ENCODE assay signal across 2 cellular contexts in genomic region chr7:54188843-54189242, GRCh38.
TF ChIP-seq lines count a peak whose summit lies in the region.

No MANE protein-coding gene starts in this region.

TF ChIP-seq in GM23338, 12 proteins besides CTCF, POLR2A, EP300 and RAD21:
- TF ChIP-seq ETS1 (IDR thresholded peaks at IDR 0.05): no peak
- no peak for TF ChIP-seq NANOG (IDR thresholded peaks at IDR 0.05; ENCODE audit: borderline replicate concordance)
- TF ChIP-seq ZNF462 (CRISPR knock-in tag; IDR thresholded peaks at IDR 0.05): no peak
- no peak for TF ChIP-seq EZH2 (IDR thresholded peaks at IDR 0.05; ENCODE audit: low read depth, unreplicated experiment)
- no peak for TF ChIP-seq EZH2phosphoT487 (IDR thresholded peaks at IDR 0.05; ENCODE audit: unreplicated experiment)

TF ChIP-seq in H1, 55 proteins besides CTCF, POLR2A, EP300 and RAD21:
- TF ChIP-seq CHD1 (IDR thresholded peaks at IDR 0.05; ENCODE audit: low read depth, low read length): no peak
- no peak for TF ChIP-seq SIRT6 (IDR thresholded peaks at IDR 0.05; ENCODE audit: low read length)
- no peak for TF ChIP-seq CHD7 (IDR thresholded peaks at IDR 0.05; ENCODE audit: insufficient replicate concordance, low read length)
- TF ChIP-seq SRF (IDR thresholded peaks at IDR 0.05; ENCODE audit: low read depth, low read length): no peak
- no peak for TF ChIP-seq TBP (IDR thresholded peaks at IDR 0.05; ENCODE audit: low read depth, low read length)
- no peak for TF ChIP-seq SAP30 (IDR thresholded peaks at IDR 0.05; ENCODE audit: insufficient read depth, insufficient replicate concordance, low read length)
- no peak for TF ChIP-seq BRCA1 (IDR thresholded peaks at IDR 0.05; ENCODE audit: low read depth, low read length)
- TF ChIP-seq ZNF274 (IDR thresholded peaks at IDR 0.05; ENCODE audit: borderline replicate concordance, extremely low read depth, low read length): no peak
